Comparison of ENCODE assay signal across 1 cellular context in the genomic region with DNA sequence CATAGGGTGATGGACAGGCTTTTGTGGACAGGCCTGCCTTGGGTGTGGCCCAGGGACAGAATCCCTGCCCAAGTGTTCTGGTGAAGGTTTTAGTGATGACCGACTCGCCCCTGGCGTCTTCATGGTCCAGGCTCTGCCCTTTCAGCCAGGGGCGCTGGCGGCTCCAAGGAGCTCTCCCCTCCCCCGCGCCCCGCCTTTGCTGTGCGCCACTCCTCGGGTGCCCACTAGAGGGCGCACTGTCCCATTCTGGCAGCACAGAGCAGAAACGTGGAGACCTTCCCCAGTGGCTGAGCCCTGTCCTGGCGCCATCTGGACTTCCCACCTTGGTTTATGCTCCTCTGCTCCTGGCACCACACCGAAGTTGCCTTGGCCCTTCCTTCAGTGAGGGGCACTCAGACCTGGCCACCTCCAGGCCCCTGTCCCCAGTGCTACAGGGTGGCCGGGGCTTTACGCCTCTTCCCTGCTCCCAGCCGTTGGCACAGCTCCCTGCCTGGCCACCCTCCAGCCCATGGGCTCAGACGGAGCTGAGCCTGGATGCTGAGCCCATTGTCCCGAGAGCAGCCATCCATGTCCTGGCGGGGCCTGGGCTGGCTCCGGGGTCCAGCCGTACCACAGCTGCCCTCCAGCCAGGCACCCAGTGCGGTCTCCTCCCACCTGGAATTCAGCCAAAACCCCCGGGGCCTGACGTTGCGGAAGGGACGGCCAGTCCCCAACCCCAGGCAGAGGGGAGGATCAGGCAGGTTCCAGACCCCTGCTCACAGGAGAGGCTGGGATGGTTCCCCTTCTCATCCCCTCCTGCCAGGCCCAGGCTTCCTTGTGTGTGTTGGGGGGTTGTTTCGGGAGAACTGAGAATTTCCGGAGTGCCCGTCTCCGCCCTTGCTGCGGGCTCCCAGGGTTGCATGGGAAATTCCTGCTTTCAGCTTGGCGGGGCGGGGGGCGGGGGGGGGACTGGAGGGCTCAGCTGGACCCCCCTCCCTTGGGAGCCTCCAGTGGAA.
TF ChIP-seq lines count a peak whose summit lies in the region.

No MANE protein-coding gene starts in this region.

TF ChIP-seq in A549, 52 proteins besides CTCF, POLR2A, EP300 and RAD21 (continued from another document):
- TF ChIP-seq, protein P1, sequence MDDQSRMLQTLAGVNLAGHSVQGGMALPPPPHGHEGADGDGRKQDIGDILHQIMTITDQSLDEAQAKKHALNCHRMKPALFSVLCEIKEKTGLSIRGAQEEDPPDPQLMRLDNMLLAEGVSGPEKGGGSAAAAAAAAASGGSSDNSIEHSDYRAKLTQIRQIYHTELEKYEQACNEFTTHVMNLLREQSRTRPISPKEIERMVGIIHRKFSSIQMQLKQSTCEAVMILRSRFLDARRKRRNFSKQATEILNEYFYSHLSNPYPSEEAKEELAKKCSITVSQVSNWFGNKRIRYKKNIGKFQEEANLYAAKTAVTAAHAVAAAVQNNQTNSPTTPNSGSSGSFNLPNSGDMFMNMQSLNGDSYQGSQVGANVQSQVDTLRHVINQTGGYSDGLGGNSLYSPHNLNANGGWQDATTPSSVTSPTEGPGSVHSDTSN (IDR thresholded peaks at IDR 0.05) = peak; percentile 51; the same call in 1 of the 2 replicates
- TF ChIP-seq KDM5A (IDR thresholded peaks at IDR 0.05) (no peak), FOXS1 (CRISPR knock-in tag; IDR thresholded peaks at IDR 0.05) (no peak), BHLHE40 (IDR thresholded peaks at IDR 0.05; ENCODE audit: low read depth, low read length) (no peak), RARB (CRISPR knock-in tag; IDR thresholded peaks at IDR 0.05) (no peak; the same call in 1 of the 2 replicates), NR3C1 (IDR thresholded peaks at IDR 0.05) (no peak), NPAS2 (CRISPR knock-in tag; IDR thresholded peaks at IDR 0.05; ENCODE audit: borderline replicate concordance) (no peak), HOXA7 (CRISPR knock-in tag; IDR thresholded peaks at IDR 0.05) (peak; percentile 67; the same call in 1 of the 2 replicates), CBX2 (IDR thresholded peaks at IDR 0.05; ENCODE audit: borderline replicate concordance, low read depth) (no peak), FOSB (CRISPR knock-in tag; IDR thresholded peaks at IDR 0.05) (peak; percentile 73), MYC (IDR thresholded peaks at IDR 0.05; ENCODE audit: borderline replicate concordance, low read length) (peak; percentile 87), RFX5 (IDR thresholded peaks at IDR 0.05) (no peak), SMC3 (IDR thresholded peaks at IDR 0.05) (peak; percentile 76), ZSCAN20 (CRISPR knock-in tag; IDR thresholded peaks at IDR 0.05) (no peak), RNF2 (IDR thresholded peaks at IDR 0.05; ENCODE audit: borderline replicate concordance, low read depth) (no peak), GATA3 (IDR thresholded peaks at IDR 0.05; ENCODE audit: borderline replicate concordance) (0 out of 2 replicates have a peak, but pooled peaks have one; percentile 33), TP53 (CRISPR knock-in tag; IDR thresholded peaks at IDR 0.05) (peak; percentile 77; the same call in 1 of the 2 replicates), RCOR1 (IDR thresholded peaks at IDR 0.05; ENCODE audit: low read depth, low read length) (no peak), HOXB5 (CRISPR knock-in tag; IDR thresholded peaks at IDR 0.05) (peak; percentile 80), HOXB13 (CRISPR knock-in tag; IDR thresholded peaks at IDR 0.05; ENCODE audit: low read depth) (peak; percentile 52; the same call in 1 of the 2 replicates), FOSL2 (IDR thresholded peaks at IDR 0.05) (no peak), FOSL2 (CRISPR knock-in tag; IDR thresholded peaks at IDR 0.05) (no peak), CHD2 (IDR thresholded peaks at IDR 0.05; ENCODE audit: low read length, partially characterized antibody) (peak; percentile 68), KDM1A (IDR thresholded peaks at IDR 0.05; ENCODE audit: low read depth) (no peak), ZC3H11A (IDR thresholded peaks at IDR 0.05) (no peak), TFCP2L1 (CRISPR knock-in tag; IDR thresholded peaks at IDR 0.05) (peak; percentile 81), JUN (IDR thresholded peaks at IDR 0.05) (peak; percentile 44 to 48; a peak in 3 of 5 replicates), EHMT2 (IDR thresholded peaks at IDR 0.05; ENCODE audit: low read depth) (no peak), ESRRA (IDR thresholded peaks at IDR 0.05; ENCODE audit: borderline replicate concordance, low read length) (no peak), CBX8 (IDR thresholded peaks at IDR 0.05) (no peak), EHF (CRISPR knock-in tag; IDR thresholded peaks at IDR 0.05) (peak; percentile 69), ZNF302 (CRISPR knock-in tag; IDR thresholded peaks at IDR 0.05) (0 out of 2 replicates have a peak, but pooled peaks have one; percentile 16), HEYL (CRISPR knock-in tag; IDR thresholded peaks at IDR 0.05) (no peak), HDAC2 (IDR thresholded peaks at IDR 0.05) (no peak)
- TF ChIP-seq, protein P2, sequence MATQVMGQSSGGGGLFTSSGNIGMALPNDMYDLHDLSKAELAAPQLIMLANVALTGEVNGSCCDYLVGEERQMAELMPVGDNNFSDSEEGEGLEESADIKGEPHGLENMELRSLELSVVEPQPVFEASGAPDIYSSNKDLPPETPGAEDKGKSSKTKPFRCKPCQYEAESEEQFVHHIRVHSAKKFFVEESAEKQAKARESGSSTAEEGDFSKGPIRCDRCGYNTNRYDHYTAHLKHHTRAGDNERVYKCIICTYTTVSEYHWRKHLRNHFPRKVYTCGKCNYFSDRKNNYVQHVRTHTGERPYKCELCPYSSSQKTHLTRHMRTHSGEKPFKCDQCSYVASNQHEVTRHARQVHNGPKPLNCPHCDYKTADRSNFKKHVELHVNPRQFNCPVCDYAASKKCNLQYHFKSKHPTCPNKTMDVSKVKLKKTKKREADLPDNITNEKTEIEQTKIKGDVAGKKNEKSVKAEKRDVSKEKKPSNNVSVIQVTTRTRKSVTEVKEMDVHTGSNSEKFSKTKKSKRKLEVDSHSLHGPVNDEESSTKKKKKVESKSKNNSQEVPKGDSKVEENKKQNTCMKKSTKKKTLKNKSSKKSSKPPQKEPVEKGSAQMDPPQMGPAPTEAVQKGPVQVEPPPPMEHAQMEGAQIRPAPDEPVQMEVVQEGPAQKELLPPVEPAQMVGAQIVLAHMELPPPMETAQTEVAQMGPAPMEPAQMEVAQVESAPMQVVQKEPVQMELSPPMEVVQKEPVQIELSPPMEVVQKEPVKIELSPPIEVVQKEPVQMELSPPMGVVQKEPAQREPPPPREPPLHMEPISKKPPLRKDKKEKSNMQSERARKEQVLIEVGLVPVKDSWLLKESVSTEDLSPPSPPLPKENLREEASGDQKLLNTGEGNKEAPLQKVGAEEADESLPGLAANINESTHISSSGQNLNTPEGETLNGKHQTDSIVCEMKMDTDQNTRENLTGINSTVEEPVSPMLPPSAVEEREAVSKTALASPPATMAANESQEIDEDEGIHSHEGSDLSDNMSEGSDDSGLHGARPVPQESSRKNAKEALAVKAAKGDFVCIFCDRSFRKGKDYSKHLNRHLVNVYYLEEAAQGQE (IDR thresholded peaks at IDR 0.05) = peak; percentile 33; the same call in 1 of the 2 replicates
- TF ChIP-seq, protein P3, sequence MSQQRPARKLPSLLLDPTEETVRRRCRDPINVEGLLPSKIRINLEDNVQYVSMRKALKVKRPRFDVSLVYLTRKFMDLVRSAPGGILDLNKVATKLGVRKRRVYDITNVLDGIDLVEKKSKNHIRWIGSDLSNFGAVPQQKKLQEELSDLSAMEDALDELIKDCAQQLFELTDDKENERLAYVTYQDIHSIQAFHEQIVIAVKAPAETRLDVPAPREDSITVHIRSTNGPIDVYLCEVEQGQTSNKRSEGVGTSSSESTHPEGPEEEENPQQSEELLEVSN (IDR thresholded peaks at IDR 0.05; ENCODE audit: borderline replicate concordance, low read depth) = peak; percentile 30; the same call in 1 of the 2 replicates
- TF ChIP-seq, protein P4, sequence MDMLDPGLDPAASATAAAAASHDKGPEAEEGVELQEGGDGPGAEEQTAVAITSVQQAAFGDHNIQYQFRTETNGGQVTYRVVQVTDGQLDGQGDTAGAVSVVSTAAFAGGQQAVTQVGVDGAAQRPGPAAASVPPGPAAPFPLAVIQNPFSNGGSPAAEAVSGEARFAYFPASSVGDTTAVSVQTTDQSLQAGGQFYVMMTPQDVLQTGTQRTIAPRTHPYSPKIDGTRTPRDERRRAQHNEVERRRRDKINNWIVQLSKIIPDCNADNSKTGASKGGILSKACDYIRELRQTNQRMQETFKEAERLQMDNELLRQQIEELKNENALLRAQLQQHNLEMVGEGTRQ (IDR thresholded peaks at IDR 0.05) = no peak
- TF ChIP-seq, protein P5, sequence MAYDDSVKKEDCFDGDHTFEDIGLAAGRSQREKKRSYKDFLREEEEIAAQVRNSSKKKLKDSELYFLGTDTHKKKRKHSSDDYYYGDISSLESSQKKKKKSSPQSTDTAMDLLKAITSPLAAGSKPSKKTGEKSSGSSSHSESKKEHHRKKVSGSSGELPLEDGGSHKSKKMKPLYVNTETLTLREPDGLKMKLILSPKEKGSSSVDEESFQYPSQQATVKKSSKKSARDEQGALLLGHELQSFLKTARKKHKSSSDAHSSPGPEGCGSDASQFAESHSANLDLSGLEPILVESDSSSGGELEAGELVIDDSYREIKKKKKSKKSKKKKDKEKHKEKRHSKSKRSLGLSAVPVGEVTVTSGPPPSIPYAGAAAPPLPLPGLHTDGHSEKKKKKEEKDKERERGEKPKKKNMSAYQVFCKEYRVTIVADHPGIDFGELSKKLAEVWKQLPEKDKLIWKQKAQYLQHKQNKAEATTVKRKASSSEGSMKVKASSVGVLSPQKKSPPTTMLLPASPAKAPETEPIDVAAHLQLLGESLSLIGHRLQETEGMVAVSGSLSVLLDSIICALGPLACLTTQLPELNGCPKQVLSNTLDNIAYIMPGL (CRISPR knock-in tag; IDR thresholded peaks at IDR 0.05; ENCODE audit: borderline replicate concordance) = peak; percentile 8; the same call in 1 of the 2 replicates
- TF ChIP-seq, protein P6, sequence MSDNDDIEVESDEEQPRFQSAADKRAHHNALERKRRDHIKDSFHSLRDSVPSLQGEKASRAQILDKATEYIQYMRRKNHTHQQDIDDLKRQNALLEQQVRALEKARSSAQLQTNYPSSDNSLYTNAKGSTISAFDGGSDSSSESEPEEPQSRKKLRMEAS (IDR thresholded peaks at IDR 0.05) = peak; percentile 91
- TF ChIP-seq, protein P7, sequence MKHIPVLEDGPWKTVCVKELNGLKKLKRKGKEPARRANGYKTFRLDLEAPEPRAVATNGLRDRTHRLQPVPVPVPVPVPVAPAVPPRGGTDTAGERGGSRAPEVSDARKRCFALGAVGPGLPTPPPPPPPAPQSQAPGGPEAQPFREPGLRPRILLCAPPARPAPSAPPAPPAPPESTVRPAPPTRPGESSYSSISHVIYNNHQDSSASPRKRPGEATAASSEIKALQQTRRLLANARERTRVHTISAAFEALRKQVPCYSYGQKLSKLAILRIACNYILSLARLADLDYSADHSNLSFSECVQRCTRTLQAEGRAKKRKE (CRISPR knock-in tag; IDR thresholded peaks at IDR 0.05; ENCODE audit: low read depth) = peak; percentile 55; the same call in 1 of the 2 replicates
